ENCODE assay signal across 17 cellular contexts in the genomic region with DNA sequence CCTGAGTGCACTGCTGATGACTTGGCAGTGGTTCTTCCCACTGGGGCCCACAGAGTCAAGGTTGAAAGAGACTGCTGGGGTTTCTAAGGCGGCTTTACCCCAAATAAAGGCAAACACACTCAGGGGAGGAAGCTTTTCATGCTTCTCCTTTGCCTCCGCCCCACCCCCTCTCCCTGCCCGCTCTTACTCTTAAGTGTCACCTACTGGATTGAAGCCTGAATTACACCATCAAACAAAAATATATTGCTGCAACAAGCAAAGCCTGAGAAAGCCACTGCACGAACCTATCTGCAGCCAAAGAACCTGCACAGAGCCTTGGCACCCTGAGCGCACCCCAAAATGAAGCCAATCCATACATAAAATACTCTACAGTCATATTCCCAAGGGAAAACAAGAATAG.
DNase-seq lines count a peak whose midpoint lies in the region; ATAC-seq and TF ChIP-seq lines count a peak whose summit lies in the region.
"Had no signal": no experiment of that assay in that cellular context is flagged by ENCODE, and none has a peak within 500 bp of the region (broad histone marks: within the 10 kb centered on the region; RNA-seq: fewer than 3 reads in every experiment).

No MANE protein-coding gene starts in this region.

- H3K27me3 Mint-ChIP-seq in CD14-positive monocyte (ENCODE audit: low read depth in 3 of 3), result peaks cover 0 to 5% (median 0%) of the 10 kb centered on the region in 3 donors
- H3K27me3 Mint-ChIP-seq in CD4-positive, alpha-beta memory T cell, result peaks cover 11 to 19% of the 10 kb centered on the region in 2 donors
- H3K27me3 Mint-ChIP-seq: activated B cell treated with CpG ODN at 0.5 μM for 24 hours had no signal

- 70% methylated on average over 5 of the region's 5 CpGs for WGBS in suprapubic skin

- H3K4me3 Mint-ChIP-seq in CD14-positive monocyte, result no peak overlapping the region
- no peak overlapping the region for H3K4me3 Mint-ChIP-seq in CD4-positive, alpha-beta memory T cell
- H3K4me3 Mint-ChIP-seq: activated B cell treated with CpG ODN at 0.5 μM for 24 hours; activated naive CD4-positive, alpha-beta T cell treated with anti-CD3 and anti-CD28 coated beads, Interleukin-2, amount 50 U/mL, for 24 hours; CD4-positive, alpha-beta T cell; IgD-negative memory B cell had no signal

- no peaks in the 10 kb centered on the region for H3K4me1 Mint-ChIP-seq in CD14-positive monocyte
- H3K4me1 Mint-ChIP-seq in CD4-positive, alpha-beta memory T cell, result no peaks in the 10 kb centered on the region
- H3K4me1 Mint-ChIP-seq: activated B cell treated with CpG ODN at 0.5 μM for 24 hours; activated naive CD4-positive, alpha-beta T cell treated with anti-CD3 and anti-CD28 coated beads, Interleukin-2, amount 50 U/mL, for 24 hours had no signal

- CTCF ChIA-PET in CD4-positive, alpha-beta memory T cell (lab: Charles Lee; ENCODE audit: partially characterized antibody), result no interaction called here

- no peaks in the 10 kb centered on the region for H3K36me3 Mint-ChIP-seq in CD14-positive monocyte
- no peaks in the 10 kb centered on the region for H3K36me3 Mint-ChIP-seq in CD4-positive, alpha-beta memory T cell
- H3K36me3 Mint-ChIP-seq: activated naive CD4-positive, alpha-beta T cell treated with anti-CD3 and anti-CD28 coated beads, Interleukin-2, amount 50 U/mL, for 24 hours; IgD-negative memory B cell had no signal

- H3K36me3 ChIP-seq in suprapubic skin, result no peaks in the 10 kb centered on the region
- no peaks in the 10 kb centered on the region for H3K36me3 ChIP-seq in CD4-positive, alpha-beta memory T cell (ENCODE audit: insufficient read depth, low read length)
- H3K36me3 ChIP-seq: thoracic aorta had no signal

- no peak overlapping the region for H3K27ac ChIP-seq in suprapubic skin
- H3K27ac ChIP-seq in CD4-positive, alpha-beta memory T cell (ENCODE audit: low read depth, low read length), result no peak overlapping the region
- H3K27ac ChIP-seq: thoracic aorta had no signal

- H3K4me1 ChIP-seq in suprapubic skin, result no peaks in the 10 kb centered on the region
- no peaks in the 10 kb centered on the region for H3K4me1 ChIP-seq in CD4-positive, alpha-beta memory T cell (ENCODE audit: insufficient read depth, low read length)

- POLR2A ChIA-PET in CD4-positive, alpha-beta memory T cell (lab: Charles Lee; ENCODE audit: partially characterized antibody), result no interaction called here

- peak; percentile 13 to 31 for DNase-seq in AML-193 (lab: John Stamatoyannopoulos, UW)
- DNase-seq in NAMALWA (ENCODE audit: low spot score), result peak; percentile 67
- no peak for DNase-seq in epithelial cell of proximal tubule (ENCODE audit: low read depth)
- no peak for DNase-seq in suprapubic skin (ENCODE audit: low spot score in 2 of 2)
- DNase-seq in CD14-positive monocyte (ENCODE audit: low spot score), result no peak
- DNase-seq in CD4-positive, alpha-beta memory T cell, result no peak
- DNase-seq: activated B cell treated with CpG ODN at 0.5 μM for 24 hours; CD4-positive, alpha-beta T cell; effector CD8-positive, alpha-beta T cell; kidney glomerular epithelial cell; nucleus accumbens; stimulated activated CD4-positive, alpha-beta T cell treated with anti-CD3 and anti-CD28 coated beads, Interleukin-4, amount 100 ng/mL, for 1 hour had no signal

- peaks cover 22 to 52% (median 30%) of the 10 kb centered on the region in 7 donors for H3K9me3 Mint-ChIP-seq in CD14-positive monocyte
- H3K9me3 Mint-ChIP-seq in CD4-positive, alpha-beta memory T cell, result peaks cover 4 to 29% (median 22%) of the 10 kb centered on the region in 8 donors

- H3K4me3 ChIP-seq in epithelial cell of proximal tubule (ENCODE audit: low read depth, low read length) (no peak overlapping the region), suprapubic skin (no peak overlapping the region)
- no peak overlapping the region for H3K4me3 ChIP-seq in CD4-positive, alpha-beta memory T cell (ENCODE audit: low read length in 2 of 2)
- H3K4me3 ChIP-seq: thoracic aorta had no signal

- TF ChIP-seq POLR2A in suprapubic skin (IDR thresholded peaks at IDR 0.05), result no peak

- intact Hi-C loops in CD14-positive monocyte (cut with micrococcal nuclease), result no loop called here
- intact Hi-C loops in CD4-positive, alpha-beta memory T cell (cut with micrococcal nuclease), result no loop called here

- peak; percentile 52 for ATAC-seq in GM21360 (IDR thresholded peaks at IDR 0.05; ENCODE audit: unreplicated experiment)
- no peak for ATAC-seq in GM21717 (IDR thresholded peaks at IDR 0.05; ENCODE audit: unreplicated experiment)

- no peak overlapping the region for H3K27ac Mint-ChIP-seq in CD14-positive monocyte
- no peak overlapping the region for H3K27ac Mint-ChIP-seq in CD4-positive, alpha-beta memory T cell
- H3K27ac Mint-ChIP-seq: activated B cell treated with CpG ODN at 0.5 μM for 24 hours; activated naive CD4-positive, alpha-beta T cell treated with anti-CD3 and anti-CD28 coated beads, Interleukin-2, amount 50 U/mL, for 24 hours; CD4-positive, alpha-beta T cell; IgD-negative memory B cell had no signal

- no peaks in the 10 kb centered on the region for H3K27me3 ChIP-seq in suprapubic skin
- no peaks in the 10 kb centered on the region for H3K27me3 ChIP-seq in CD4-positive, alpha-beta memory T cell (ENCODE audit: insufficient read depth, low read length)

- peak; percentile 30 for TF ChIP-seq CTCF in epithelial cell of proximal tubule (conservative IDR thresholded peaks at IDR 0.05; ENCODE audit: low read depth, low read length)
- TF ChIP-seq CTCF in suprapubic skin (IDR thresholded peaks at IDR 0.05), result no peak
- TF ChIP-seq CTCF in CD14-positive monocyte (IDR thresholded peaks at IDR 0.05), result no peak

- H3K9me3 ChIP-seq in suprapubic skin, result peaks cover 12% of the 10 kb centered on the region
- H3K9me3 ChIP-seq in CD4-positive, alpha-beta memory T cell (ENCODE audit: control insufficient read depth in 1 of 2, low read length in 2 of 2), result no peaks in the 10 kb centered on the region

- TF ChIP-seq EP300 in suprapubic skin (IDR thresholded peaks at IDR 0.05), result no peak

Comparison
In these comparisons a context has a peak if more than half of its experiments do, and no peak if none do; other contexts are left out.
1. DNase-seq: peak in AML-193 (2 of 2) and NAMALWA (single experiment); none in epithelial cell of proximal tubule (single experiment), suprapubic skin (0 of 2), CD14-positive monocyte (single experiment) and CD4-positive, alpha-beta memory T cell (0 of 5).